Comparison of ENCODE assay signal across 8 cellular contexts in genomic region chr14:105528197-105528858, GRCh38. TPM values are rescaled to one million over a fixed set of nuclear protein-coding genes. Genes with fewer than 3 reads are reported as not detected.
A peak's percentile ranks its signal among the peaks of the same experiment; 100 is the strongest.
DNase-seq lines count a peak whose midpoint lies in the region; ATAC-seq and TF ChIP-seq lines count a peak whose summit lies in the region.

No MANE protein-coding gene starts in this region.

- intact Hi-C loops in lower leg skin (cut with DNase I; ENCODE audit: low total_unique reads), result loop anchor here (5.0 kb wide), 1 partner anchor 161 kb away; no protein-coding TSS in a partner anchor

- TF ChIP-seq POLR2A in lower leg skin (IDR thresholded peaks at IDR 0.05), result no peak

- DNase-seq in AG08395 (ENCODE audit: low spot score) (peak; percentile 94), NCI-H345 (lab: John Stamatoyannopoulos, UW) (peak; percentile 73), dermis blood vessel endothelial cell (peak; percentile 84), lower leg skin (ENCODE audit: low spot score in 2 of 2) (peak; percentile 50 to 96)
- peak; percentile 66 to 76 for DNase-seq in activated CD4-positive, alpha-beta T cell treated with anti-CD3 and anti-CD28 coated beads, Interleukin-2, amount 50 U/mL, for 24 hours (ENCODE audit: low read depth in 1 of 2, low spot score in 1 of 2)
- DNase-seq in stimulated activated CD4-positive, alpha-beta T cell treated with anti-CD3 and anti-CD28 coated beads, Interleukin-2, amount 100 ng/mL, for 48 hours, result peak; percentile 80 to 87

- TF ChIP-seq CTCF in lower leg skin (IDR thresholded peaks at IDR 0.05), result peak in 1 of 3 donors; percentile 38

- 0% methylated on average over 22 to 34 of the region's 85 CpGs for WGBS in lower leg skin, 2 donors

- peak overlapping the region; percentile 38 for H3K4me3 ChIP-seq in lower leg skin (ENCODE audit: low read depth, poor library complexity, severe bottlenecking)

- ATAC-seq in GM21619 (IDR thresholded peaks at IDR 0.05; ENCODE audit: unreplicated experiment) (peak; percentile 59), HG03139 (IDR thresholded peaks at IDR 0.05; ENCODE audit: unreplicated experiment) (no peak)

RNA-seq across cellular contexts. Expression of gene TMEM121, which starts 1.9 kb away (rescaled TPM):
- total RNA-seq in dermis blood vessel endothelial cell (4.6 and 11.7 TPM in 2 replicates), lower leg skin (1 to 10 TPM in 3 of 4 donors, under 1 TPM in 1; 0.99 to 5.4 (median 4.0) TPM)

RNA-seq across cellular contexts. Expression of gene TEDC1, which starts 37.3 kb away (rescaled TPM):
- total RNA-seq in dermis blood vessel endothelial cell (9.7 and 18.0 TPM in 2 replicates), lower leg skin (10 to 100 TPM in 1 of 4 donors, 1 to 10 TPM in 3; 2.8 to 16.9 (median 5.4) TPM)

RNA-seq across cellular contexts. Expression of gene CRIP1, which starts 41.6 kb away (rescaled TPM):
- total RNA-seq in dermis blood vessel endothelial cell, result 0.42 and 0.68 TPM in 2 replicates
- total RNA-seq in lower leg skin, result 100 to 1,000 TPM in 1 of 4 donors, 10 to 100 TPM in 3; 13.1 to 103 (median 63.2) TPM

RNA-seq across cellular contexts. Expression of gene CRIP2, which starts 53.7 kb away (rescaled TPM):
- total RNA-seq in dermis blood vessel endothelial cell (265 and 324 TPM in 2 replicates), lower leg skin (100 to 1,000 TPM; 103 to 203 (median 141) TPM)
